Comparison of ENCODE assay signal across 8 cellular contexts in genomic region chr1:241518447-241519307, GRCh38. TPM values are rescaled to one million over a fixed set of nuclear protein-coding genes. Genes with fewer than 3 reads are reported as not detected.
DNase-seq lines count a peak whose midpoint lies in the region; ATAC-seq, FAIRE-seq and TF ChIP-seq lines count a peak whose summit lies in the region.

No MANE protein-coding gene starts in this region.

- H3K9ac ChIP-seq in BLaER1 (peak overlapping the region; percentile 93), H1 (replicated peaks in 1 of 4; ENCODE audit: extremely low read depth in 1 of 4, low read depth in 3 of 4, low read length in 3 of 4) (peak overlapping the region; percentile 30 to 68 (median 46); a peak in 5 of 7 replicates), mesenchymal stem cell (ENCODE audit: low read length) (peak overlapping the region; percentile 90), subcutaneous abdominal adipose tissue (ENCODE audit: low read length in 5 of 5) (peak overlapping the region; percentile 80 to 94 (median 91))

- H4K91ac ChIP-seq in H1 (replicated peaks; ENCODE audit: insufficient read length, low read length): no peak overlapping the region
- no peak overlapping the region for H4K91ac ChIP-seq in mesenchymal stem cell (ENCODE audit: low read length)

- H3K23ac ChIP-seq in H1 (ENCODE audit: insufficient read length): no peak overlapping the region
- H3K23ac ChIP-seq in mesenchymal stem cell (ENCODE audit: low read length in 2 of 2): peak overlapping the region in 1 of 2 experiments; percentile 48

- H3K36me3 ChIP-seq in BLaER1 (peaks cover 23% of the 10 kb centered on the region), H1 (ENCODE audit: control insufficient read depth in 2 of 4, insufficient read depth in 4 of 4, low read length in 3 of 4) (peaks cover 0 to 5% (median 0%) of the 10 kb centered on the region in 4 experiments; a peak in 2 of 8 replicates), mesenchymal stem cell (ENCODE audit: control insufficient read depth in 1 of 2, insufficient read depth in 2 of 2, low read depth in 1 of 2, low read length in 2 of 2) (peaks cover 0 to 12% of the 10 kb centered on the region in 2 experiments), subcutaneous abdominal adipose tissue (ENCODE audit: control insufficient read depth in 5 of 5, insufficient read depth in 5 of 5, low read length in 5 of 5) (peaks cover 0 to 4% (median 4%) of the 10 kb centered on the region in 5 donors)

- H2BK120ac ChIP-seq in H1 (replicated peaks; ENCODE audit: low read depth, low read length) (no peak overlapping the region), mesenchymal stem cell (ENCODE audit: low read depth, low read length) (peak overlapping the region; percentile 68)

- H3K27me3 ChIP-seq in BLaER1 (no peaks in the 10 kb centered on the region), H1 (replicated peaks in 1 of 4; ENCODE audit: control insufficient read depth in 3 of 4, extremely low read depth in 1 of 4, insufficient read depth in 3 of 4, low read length in 3 of 4) (no peaks in the 10 kb centered on the region), mesenchymal stem cell (ENCODE audit: control insufficient read depth in 1 of 2, insufficient read depth in 1 of 2, low read length in 2 of 2) (peaks cover 0 to 13% of the 10 kb centered on the region in 2 experiments), subcutaneous abdominal adipose tissue (ENCODE audit: control insufficient read depth in 5 of 5, insufficient read depth in 4 of 5, low read length in 5 of 5) (peaks cover 0 to 3% (median 0%) of the 10 kb centered on the region in 5 donors)

- no peak overlapping the region for H2BK20ac ChIP-seq in H1 (ENCODE audit: low read length)

- TF ChIP-seq CTCF in H1 (IDR thresholded peaks at IDR 0.05; ENCODE audit: control extremely low read depth in 1 of 3, insufficient read depth in 1 of 3, low read depth in 1 of 3, low read length in 3 of 3): no peak

- H3K9me3 ChIP-seq in BLaER1 (no peaks in the 10 kb centered on the region), H1 (ENCODE audit: insufficient read depth in 2 of 2, low read depth in 1 of 2, low read length in 1 of 2) (no peaks in the 10 kb centered on the region), mesenchymal stem cell (ENCODE audit: control insufficient read depth, low read length) (no peaks in the 10 kb centered on the region), subcutaneous abdominal adipose tissue (ENCODE audit: control insufficient read depth in 5 of 5, low read length in 5 of 5) (no peaks in the 10 kb centered on the region)

- H3K4me2 ChIP-seq in BLaER1: peak overlapping the region; percentile 86
- H3K4me2 ChIP-seq in H1 (ENCODE audit: insufficient read depth in 1 of 2, low read depth in 2 of 2, low read length in 2 of 2): peak overlapping the region; percentile 61 to 78
- peak overlapping the region; percentile 82 for H3K4me2 ChIP-seq in mesenchymal stem cell (ENCODE audit: low read length, poor library complexity, severe bottlenecking)

- H3K18ac ChIP-seq in H1 (ENCODE audit: extremely low read depth, low read length): 0 out of 2 replicates have a peak overlapping the region, but pooled peaks have one; percentile 11
- H3K18ac ChIP-seq in mesenchymal stem cell (ENCODE audit: low read depth in 1 of 2, low read length in 2 of 2): peak overlapping the region; percentile 87

- H3K36me3 Mint-ChIP-seq in T-helper 1 cell treated with Interleukin-12 subunit alpha and Interleukin-12 subunit beta and Interleukin-4 antibody, amounts not matched to agents 30 μg/mL and 1 μg/mL, for 36 hours (ENCODE audit: low read depth): peaks cover 11% of the 10 kb centered on the region

- peak overlapping the region; percentile 82 for H3K27ac Mint-ChIP-seq in T-helper 1 cell treated with Interleukin-12 subunit alpha and Interleukin-12 subunit beta and Interleukin-4 antibody, amounts not matched to agents 30 μg/mL and 1 μg/mL, for 36 hours

- H2BK12ac ChIP-seq in H1 (ENCODE audit: low read depth, low read length) (no peak overlapping the region), mesenchymal stem cell (ENCODE audit: low read length in 2 of 2) (no peak overlapping the region)

- ATAC-seq in GM19372 (IDR thresholded peaks at IDR 0.05; ENCODE audit: low read depth, unreplicated experiment): peak; percentile 29
- peak; percentile 31 for ATAC-seq in HG03342 (IDR thresholded peaks at IDR 0.05; ENCODE audit: unreplicated experiment)

- H3K4ac ChIP-seq in H1 (replicated peaks; ENCODE audit: insufficient read length, low read depth, low read length) (no peak overlapping the region), mesenchymal stem cell (ENCODE audit: low read depth in 1 of 2, low read length in 2 of 2) (no peak overlapping the region)

- H2BK15ac ChIP-seq in H1 (ENCODE audit: low read length): no peak overlapping the region
- H2BK15ac ChIP-seq in mesenchymal stem cell (ENCODE audit: low read depth, poor library complexity, severe bottlenecking): peak overlapping the region; percentile 48

- H3K79me1 ChIP-seq in H1 (ENCODE audit: low read depth, low read length): peaks cover 2% of the 10 kb centered on the region; the same call in 1 of the 2 replicates
- peaks cover 8% of the 10 kb centered on the region for H3K79me1 ChIP-seq in mesenchymal stem cell (replicated peaks; ENCODE audit: low read length, poor library complexity, severe bottlenecking)

- no peaks in the 10 kb centered on the region for H3K9me3 Mint-ChIP-seq in T-helper 1 cell treated with Interleukin-12 subunit alpha and Interleukin-12 subunit beta and Interleukin-4 antibody, amounts not matched to agents 30 μg/mL and 1 μg/mL, for 36 hours

- peak overlapping the region; percentile 82 for H3K4me3 Mint-ChIP-seq in T-helper 1 cell treated with Interleukin-12 subunit alpha and Interleukin-12 subunit beta and Interleukin-4 antibody, amounts not matched to agents 30 μg/mL and 1 μg/mL, for 36 hours

- FAIRE-seq in H1 (lab: Jason Lieb, UNC): no peak

- H3K4me3 ChIP-seq in BLaER1 (peak overlapping the region; percentile 95), H1 (ENCODE audit: extremely low read depth in 1 of 4, insufficient read depth in 2 of 4, low read depth in 3 of 4, low read length in 4 of 4) (peak overlapping the region; percentile 77 to 90 (median 84)), mesenchymal stem cell (ENCODE audit: insufficient read depth in 1 of 2, low read depth in 1 of 2, low read length in 2 of 2) (peak overlapping the region; percentile 85 to 93), subcutaneous abdominal adipose tissue (ENCODE audit: low read depth in 1 of 5, low read length in 5 of 5) (peak overlapping the region; percentile 78 to 91 (median 82))

- H3K4me1 Mint-ChIP-seq in T-helper 1 cell treated with Interleukin-12 subunit alpha and Interleukin-12 subunit beta and Interleukin-4 antibody, amounts not matched to agents 30 μg/mL and 1 μg/mL, for 36 hours (ENCODE audit: low read depth): peaks cover 20% of the 10 kb centered on the region

- TF ChIP-seq RAD21 in H1 (IDR thresholded peaks at IDR 0.05 in 1 of 2, conservative IDR thresholded peaks at IDR 0.05 in 1 of 2; ENCODE audit: low read depth in 2 of 2, low read length in 2 of 2): no peak

- no peak for TF ChIP-seq POLR2A in H1 (IDR thresholded peaks at IDR 0.05; ENCODE audit: control extremely low read depth in 1 of 2, low read depth in 2 of 2, low read length in 2 of 2)

- H3K14ac ChIP-seq in H1 (ENCODE audit: insufficient read length): no peak overlapping the region
- peak overlapping the region; percentile 2 to 80 for H3K14ac ChIP-seq in mesenchymal stem cell (ENCODE audit: low read length in 2 of 2)

- peaks cover 21% of the 10 kb centered on the region for H3K27me3 Mint-ChIP-seq in T-helper 1 cell treated with Interleukin-12 subunit alpha and Interleukin-12 subunit beta and Interleukin-4 antibody, amounts not matched to agents 30 μg/mL and 1 μg/mL, for 36 hours (ENCODE audit: low read depth)

- POLR2A ChIA-PET in H1 (lab: Charles Lee; ENCODE audit: partially characterized antibody): interaction anchor here (0.6 kb wide), 1 partner anchor 696 kb away, joined by 3 read pairs; no protein-coding TSS in a partner anchor

- TF ChIP-seq EP300 in H1 (IDR thresholded peaks at IDR 0.05; ENCODE audit: borderline replicate concordance in 1 of 2, low read depth in 2 of 2, low read length in 2 of 2): no peak

- H3K27ac ChIP-seq in BLaER1: peak overlapping the region; percentile 94
- H3K27ac ChIP-seq in H1 (ENCODE audit: low read depth, low read length): no peak overlapping the region
- H3K27ac ChIP-seq in mesenchymal stem cell (ENCODE audit: low read length, poor library complexity, severe bottlenecking): no peak overlapping the region
- peak overlapping the region; percentile 71 for H3K27ac ChIP-seq in subcutaneous abdominal adipose tissue (ENCODE audit: low read depth, low read length)

- peak in 1 of 2 experiments; percentile 61 for DNase-seq in H1 (ENCODE audit: low read depth in 1 of 2, low spot score in 2 of 2)
- DNase-seq in mesenchymal stem cell: peak; percentile 47
- DNase-seq in NCI-H2171 treated with DMSO at 0.1 percent for 48 hours (lab: John Stamatoyannopoulos, UW): no peak

- no peaks in the 10 kb centered on the region for H3K23me2 ChIP-seq in H1 (ENCODE audit: low read depth, low read length)

- CTCF ChIA-PET in H1 (lab: Charles Lee; ENCODE audit: partially characterized antibody): interaction anchor here (0.6 to 1.8 kb wide), 5 partner anchors 18 to 631 kb away, joined by 3 to 5 read pairs (median 4); no protein-coding TSS in a partner anchor

- no peak overlapping the region for H2AK5ac ChIP-seq in H1 (ENCODE audit: low read depth, low read length)
- no peak overlapping the region for H2AK5ac ChIP-seq in mesenchymal stem cell (ENCODE audit: low read length, severe bottlenecking)

- no peak overlapping the region for H2BK5ac ChIP-seq in H1 (ENCODE audit: low read depth, low read length)
- no peak overlapping the region for H2BK5ac ChIP-seq in mesenchymal stem cell (ENCODE audit: low read depth, low read length, poor library complexity, severe bottlenecking)

- H2AFZ ChIP-seq in H1 (ENCODE audit: low read length) (no peak overlapping the region), mesenchymal stem cell (ENCODE audit: low read depth, low read length) (peak overlapping the region; percentile 60)

- WGBS in H1 (ENCODE audit: extremely low coverage in 1 of 2, insufficient coverage in 1 of 2, insufficient read length in 1 of 2, insufficient replicate concordance in 2 of 2, low coverage in 1 of 2, low lambda C conversion rate in 2 of 2, missing lambda C conversion rate in 1 of 2), 2 experiments: 17% methylated on average over 24 of the region's 29 CpGs; no CpG with 5 or more reads in 1 of the 2 experiments
- 10% methylated on average over 28 of the region's 29 CpGs for WGBS in mesenchymal stem cell

- H4K8ac ChIP-seq in H1 (ENCODE audit: extremely low read depth, insufficient read depth, low read length) (no peak overlapping the region; the same call in 1 of the 2 replicates), mesenchymal stem cell (ENCODE audit: low read length) (peak overlapping the region; percentile 17)

- no peak overlapping the region for H4K5ac ChIP-seq in H1 (ENCODE audit: insufficient read length, low read depth, low read length)

- peaks cover 0 to 41% of the 10 kb centered on the region in 2 experiments; a peak in 3 of 4 replicates for H3K79me2 ChIP-seq in H1 (ENCODE audit: control insufficient read depth in 1 of 2, insufficient read depth in 2 of 2, low read length in 2 of 2)

- H3K4me1 ChIP-seq in BLaER1 (peaks cover 16% of the 10 kb centered on the region), H1 (replicated peaks in 1 of 4; ENCODE audit: control insufficient read depth in 3 of 4, insufficient read depth in 4 of 4, low read length in 3 of 4) (peaks cover 0 to 2% (median 0%) of the 10 kb centered on the region in 4 experiments; a peak in 1 of 7 replicates), mesenchymal stem cell (ENCODE audit: control insufficient read depth, insufficient read depth, low read depth, low read length) (peaks cover 2% of the 10 kb centered on the region), subcutaneous abdominal adipose tissue (ENCODE audit: control insufficient read depth in 5 of 5, insufficient read depth in 5 of 5, low read length in 5 of 5) (peaks cover 2 to 19% (median 15%) of the 10 kb centered on the region in 5 donors)

- H4K20me1 ChIP-seq in BLaER1 (peaks cover 36% of the 10 kb centered on the region; the same call in 1 of the 2 replicates), H1 (replicated peaks in 1 of 2; ENCODE audit: control insufficient read depth in 1 of 2, insufficient read depth in 2 of 2, low read length in 2 of 2) (no peaks in the 10 kb centered on the region)

- H3K56ac ChIP-seq in H1 (replicated peaks; ENCODE audit: insufficient read length, low read depth, low read length): no peak overlapping the region

RNA-seq across cellular contexts. Expression of gene FH, which starts 0.9 kb away (rescaled TPM):
- total RNA-seq in H1 (2021; fragmentation: NEBNext Ultra II Directional; extraction: Animal tissue kit (Norgen Biotek cat#: 25700)): 80.5 and 81.9 TPM in 2 replicates
- 28.1 and 45.0 TPM in 2 replicates for polyA plus RNA-seq in H1 (2011; rRNA removed)
- 50.3 TPM for polyA plus RNA-seq in H1 (2011; cell fraction: cytosol; rRNA removed)
- 29.3 TPM for polyA plus RNA-seq in H1 (2011; cell fraction: nucleus; rRNA removed)
- polyA plus RNA-seq in H1 (2012, experiment 1 of 2): 77.7 to 99.0 TPM (median 80.9 TPM) in 4 replicates
- polyA plus RNA-seq in H1 (2012, experiment 2 of 2): 23.2 TPM
- polyA plus RNA-seq in H1 (2013, experiment 1 of 2): 55.0 TPM
- 53.9 TPM for polyA plus RNA-seq in H1 (2013, experiment 2 of 2)
- 42.8 and 61.8 TPM in 2 replicates for polyA minus RNA-seq in H1 (2011; rRNA and poly(A)+ RNA removed)
- 29.6 TPM for polyA minus RNA-seq in H1 (2011; cell fraction: cytosol; rRNA and poly(A)+ RNA removed)
- 33.5 TPM for polyA minus RNA-seq in H1 (2011; cell fraction: nucleus; rRNA and poly(A)+ RNA removed)
- polyA plus RNA-seq in mesenchymal stem cell (2013, experiment 1 of 2): 40.5 TPM
- polyA plus RNA-seq in mesenchymal stem cell (2013, experiment 2 of 2): 41.6 TPM

RNA-seq across cellular contexts. Expression of gene KMO, which starts 13.5 kb away (rescaled TPM):
- total RNA-seq in H1 (2021; fragmentation: NEBNext Ultra II Directional; extraction: Animal tissue kit (Norgen Biotek cat#: 25700)): not detected in 2 replicates
- polyA plus RNA-seq in H1 (2011; rRNA removed): not detected in 2 replicates
- not detected for polyA plus RNA-seq in H1 (2011; cell fraction: cytosol; rRNA removed)
- polyA plus RNA-seq in H1 (2011; cell fraction: nucleus; rRNA removed): not detected
- polyA plus RNA-seq in H1 (2012, experiment 1 of 2): 0.04 TPM in 1 of 4 replicates, not detected in the others
- polyA plus RNA-seq in H1 (2012, experiment 2 of 2): not detected
- polyA plus RNA-seq in H1 (2013, experiment 1 of 2): not detected
- polyA plus RNA-seq in H1 (2013, experiment 2 of 2): not detected
- not detected in 2 replicates for polyA minus RNA-seq in H1 (2011; rRNA and poly(A)+ RNA removed)
- not detected for polyA minus RNA-seq in H1 (2011; cell fraction: cytosol; rRNA and poly(A)+ RNA removed)
- polyA minus RNA-seq in H1 (2011; cell fraction: nucleus; rRNA and poly(A)+ RNA removed): not detected
- 0.18 TPM for polyA plus RNA-seq in mesenchymal stem cell (2013, experiment 1 of 2)
- polyA plus RNA-seq in mesenchymal stem cell (2013, experiment 2 of 2): 0.10 TPM

Comparison
In these comparisons a context has a peak if more than half of its experiments do, and no peak if none do; other contexts are left out.
1. H3K27ac ChIP-seq: peak in BLaER1 (single experiment) and subcutaneous abdominal adipose tissue (single experiment); none in H1 (single experiment) and mesenchymal stem cell (single experiment).
2. Peak in every context shown above with its lines, with median percentiles within 50 percentile points of each other: H3K4me2 ChIP-seq, H3K4me3 ChIP-seq and H3K9ac ChIP-seq.